ENCODE assay signal across 5 cellular contexts in genomic region chr16:49723310-49723709, GRCh38.
"Had no signal": no experiment of that assay in that cellular context is flagged by ENCODE, and none has a peak within 500 bp of the region (broad histone marks: within the 10 kb centered on the region; RNA-seq: fewer than 3 reads in every experiment).

No MANE protein-coding gene starts in this region.

- H3K27me3 Mint-ChIP-seq: IgD-negative memory B cell had no signal

- H3K4me3 Mint-ChIP-seq: GM23338, H9, IgD-negative memory B cell had no signal

- H3K36me3 Mint-ChIP-seq: IgD-negative memory B cell had no signal

- DNase-seq: H9, HCEC 1CT had no signal

- H3K27ac ChIP-seq: HL-60 had no signal

- H3K4me3 ChIP-seq: GM23338 had no signal

- H3K27ac Mint-ChIP-seq: GM23338, IgD-negative memory B cell had no signal

- H3K4me2 ChIP-seq: GM23338 had no signal

- H2AFZ ChIP-seq: GM23338 had no signal

- H3K9me3 Mint-ChIP-seq: H9 had no signal
